Comparison of ENCODE assay signal across 18 cellular contexts in the genomic region with DNA sequence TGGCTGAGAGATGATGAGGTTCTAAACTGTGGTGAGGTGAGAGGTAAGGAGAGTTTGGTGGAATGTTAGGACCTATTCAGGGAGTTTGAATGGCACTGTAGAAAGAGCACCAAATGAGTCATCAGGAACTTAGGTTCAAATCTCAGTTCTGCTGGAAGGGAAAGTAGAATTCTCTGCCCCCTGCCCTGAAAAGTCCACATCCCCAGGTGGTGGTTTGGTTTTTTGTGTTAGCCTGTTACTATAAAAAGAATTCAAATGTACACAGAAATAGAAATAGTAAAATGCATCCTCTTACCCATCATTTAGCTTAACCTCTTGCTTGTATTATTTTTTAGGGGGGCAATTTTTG. TPM values are rescaled to one million over a fixed set of nuclear protein-coding genes. Genes with fewer than 3 reads are reported as not detected.
A peak's percentile ranks its signal among the peaks of the same experiment; 100 is the strongest.
DNase-seq lines count a peak whose midpoint lies in the region; ATAC-seq and TF ChIP-seq lines count a peak whose summit lies in the region.
"Had no signal": no experiment of that assay in that cellular context is flagged by ENCODE, and none has a peak within 500 bp of the region (broad histone marks: within the 10 kb centered on the region; RNA-seq: fewer than 3 reads in every experiment).

No MANE protein-coding gene starts in this region.

- H3K27ac ChIP-seq in foreskin keratinocyte, result no peak overlapping the region
- H3K27ac ChIP-seq: vagina had no signal

- no peaks in the 10 kb centered on the region for H3K4me1 ChIP-seq in foreskin keratinocyte

- DNase-seq in foreskin keratinocyte (no peak), NCI-H2171 (lab: John Stamatoyannopoulos, UW) (no peak), NCI-H2107 (lab: John Stamatoyannopoulos, UW) (no peak)
- DNase-seq in activated CD4-positive, alpha-beta T cell treated with anti-CD3 and anti-CD28 coated beads for 48 hours, result no peak
- DNase-seq in stimulated activated naive CD8-positive, alpha-beta T cell treated with anti-CD3 and anti-CD28 coated beads, Interleukin-15, Interleukin-2, amounts not matched to agents 100 U/mL and 50 U/mL, for 24 hours, result no peak
- DNase-seq: activated CD8-positive, alpha-beta T cell treated with anti-CD3 and anti-CD28 coated beads, Interleukin-2, amount 10 ng/mL, durations not matched to agents 7 days and 5 days; CD4-positive, CD25-positive, alpha-beta regulatory T cell; foreskin fibroblast; GDM1; H7; kidney; natural killer cell; small intestine had no signal

- ATAC-seq in GM18868 (IDR thresholded peaks at IDR 0.05; ENCODE audit: unreplicated experiment) (peak; percentile 56), GM21576 (IDR thresholded peaks at IDR 0.05; ENCODE audit: unreplicated experiment) (peak; percentile 55), HG03103 (IDR thresholded peaks at IDR 0.05; ENCODE audit: low read depth, unreplicated experiment) (peak; percentile 49), foreskin keratinocyte (peak; percentile 12)
- no peak for ATAC-seq in stimulated activated naive CD8-positive, alpha-beta T cell treated with anti-CD3 and anti-CD28 coated beads, Interleukin-15, Interleukin-2, amounts not matched to agents 100 U/mL and 50 U/mL, for 24 hours
- ATAC-seq: activated CD8-positive, alpha-beta T cell treated with anti-CD3 and anti-CD28 coated beads, Interleukin-2, amount 10 ng/mL, durations not matched to agents 7 days and 5 days; K562; natural killer cell had no signal

- TF ChIP-seq CTCF in foreskin keratinocyte (conservative IDR thresholded peaks at IDR 0.05), result no peak

- H3K27me3 ChIP-seq in foreskin keratinocyte, result peaks cover 3% of the 10 kb centered on the region
- H3K27me3 ChIP-seq: vagina had no signal

RNA-seq across cellular contexts. Expression of gene PPFIBP2, which starts 20.2 kb away (rescaled TPM):
- 2.1 and 4.3 TPM in 2 replicates for total RNA-seq in foreskin keratinocyte
- polyA plus RNA-seq in foreskin keratinocyte, result 1.4 and 2.2 TPM in 2 replicates

RNA-seq across cellular contexts. Expression of gene OLFML1, which starts 48.7 kb away (rescaled TPM):
- not detected in 2 replicates for total RNA-seq in foreskin keratinocyte
- polyA plus RNA-seq in foreskin keratinocyte, result not detected in 2 replicates
- total RNA-seq: activated CD8-positive, alpha-beta T cell treated with anti-CD3 and anti-CD28 coated beads, Interleukin-2, amount 10 ng/mL, durations not matched to agents 7 days and 5 days; CD4-positive, CD25-positive, alpha-beta regulatory T cell; K562; natural killer cell had no signal
- polyA plus RNA-seq: K562 had no signal
